Comparison of ENCODE assay signal across 35 cellular contexts in the genomic region with DNA sequence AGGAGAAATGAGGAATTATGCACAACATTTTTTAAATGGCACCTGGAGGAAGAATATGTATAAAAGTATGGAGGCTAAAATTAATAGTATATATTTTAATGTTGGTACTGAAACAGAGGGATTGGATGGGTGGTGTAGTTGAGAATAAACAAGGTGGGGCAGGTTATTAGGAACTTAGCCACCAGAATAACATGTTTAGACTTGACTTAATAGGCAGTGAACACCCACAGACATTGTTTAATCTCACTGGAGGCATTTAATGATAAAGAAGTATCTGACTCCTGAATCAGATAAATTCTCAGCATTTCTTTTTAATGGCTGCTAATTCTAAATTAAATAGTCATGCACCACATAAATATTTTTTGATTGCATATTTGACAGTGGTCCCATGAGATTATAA.
"Had no signal": no experiment of that assay in that cellular context is flagged by ENCODE, and none has a peak within 500 bp of the region (broad histone marks: within the 10 kb centered on the region; RNA-seq: fewer than 3 reads in every experiment).

No MANE protein-coding gene starts in this region.

- H3K4me1 Mint-ChIP-seq: activated B cell treated with CpG ODN at 0.5 μM for 24 hours; activated naive CD4-positive, alpha-beta T cell treated with anti-CD3 and anti-CD28 coated beads, Interleukin-2, amount 50 U/mL, for 24 hours; activated naive CD8-positive, alpha-beta T cell treated with anti-CD3 and anti-CD28 coated beads for 36 hours; activated naive CD8-positive, alpha-beta T cell treated with anti-CD3 and anti-CD28 coated beads, Interleukin-2, amount 50 U/mL, for 24 hours; activated T-helper 17 cell treated with anti-CD3 and anti-CD28 coated beads, Interleukin-2, amount 50 U/mL, for 72 hours; central memory CD8-positive, alpha-beta T cell; T-helper 17 cell had no signal

- H3K9me3 ChIP-seq: adrenal gland, body of pancreas, gastrocnemius medialis, heart left ventricle had no signal

- H3K4me3 Mint-ChIP-seq: activated B cell treated with CpG ODN at 0.5 μM for 24 hours; activated CD8-positive, alpha-beta T cell treated with anti-CD3 and anti-CD28 coated beads for 36 hours; activated naive CD4-positive, alpha-beta T cell treated with anti-CD3 and anti-CD28 coated beads, Interleukin-2, amount 50 U/mL, for 24 hours; activated naive CD8-positive, alpha-beta T cell treated with anti-CD3 and anti-CD28 coated beads for 36 hours; activated naive CD8-positive, alpha-beta T cell treated with anti-CD3 and anti-CD28 coated beads, Interleukin-2, amount 50 U/mL, for 24 hours; activated T-cell treated with anti-CD3 and anti-CD28 coated beads, Interleukin-2, amount 50 U/mL, for 4 hours; activated T-helper 17 cell treated with anti-CD3 and anti-CD28 coated beads, Interleukin-2, amount 50 U/mL, for 72 hours; central memory CD8-positive, alpha-beta T cell; dendritic cell treated with granulocyte-macrophage colony-stimulating factor and Interleukin-4, amounts not matched to agents 40 ng/mL and 50 ng/mL, for 4 days; endodermal cell; T-helper 17 cell; T-helper 2 cell treated with Interferon-gamma antibody and Interleukin-4, amounts not matched to agents 5 μg/mL and 100 μg/mL, for 36 hours had no signal

- DNase-seq: activated B cell treated with CpG ODN at 0.5 μM for 24 hours; activated CD4-positive, alpha-beta T cell treated with anti-CD3 and anti-CD28 coated beads for 48 hours; activated CD4-positive, alpha-beta T cell treated with anti-CD3 and anti-CD28 coated beads, Interleukin-2, amount 50 U/mL, for 1 hour; activated CD4-positive, alpha-beta T cell treated with anti-CD3 and anti-CD28 coated beads, Interleukin-2, amount 50 U/mL, for 48 hours; activated CD8-positive, alpha-beta memory T cell treated with anti-CD3 and anti-CD28 coated beads for 24 hours; activated CD8-positive, alpha-beta T cell treated with anti-CD3 and anti-CD28 coated beads for 36 hours; activated effector memory CD4-positive, alpha-beta T cell treated with Interleukin-2 at 50 U/mL for 16 hours; activated gamma-delta T cell treated with Interleukin-2 at 50 U/mL for 16 hours; activated naive CD4-positive, alpha-beta T cell treated with Interleukin-2 at 50 U/mL for 16 hours; activated naive CD8-positive, alpha-beta T cell treated with anti-CD3 and anti-CD28 coated beads for 36 hours; activated naive CD8-positive, alpha-beta T cell treated with anti-CD3 and anti-CD28 coated beads, Interleukin-2, amount 50 U/mL, for 24 hours; activated T-cell treated with anti-CD3 and anti-CD28 coated beads, Interleukin-2, amount 50 U/mL, for 4 hours; adrenal gland; amygdala; aorta; body of pancreas; dorsolateral prefrontal cortex; effector memory CD4-positive, alpha-beta T cell; endodermal cell; foreskin fibroblast; gastrocnemius medialis; glutamatergic neuron; heart left ventricle; T-helper 1 cell; T-helper 17 cell; T1000; WERI-Rb-1 had no signal

- H3K4me3 ChIP-seq: adrenal gland, body of pancreas, cardiac muscle cell, coronary artery, dorsolateral prefrontal cortex, gastrocnemius medialis, heart left ventricle had no signal

- H3K9me3 Mint-ChIP-seq: activated B cell treated with CpG ODN at 0.5 μM for 24 hours; activated CD8-positive, alpha-beta T cell treated with anti-CD3 and anti-CD28 coated beads for 36 hours; activated naive CD4-positive, alpha-beta T cell treated with anti-CD3 and anti-CD28 coated beads, Interleukin-2, amount 50 U/mL, for 24 hours; activated naive CD8-positive, alpha-beta T cell treated with anti-CD3 and anti-CD28 coated beads for 36 hours; activated naive CD8-positive, alpha-beta T cell treated with anti-CD3 and anti-CD28 coated beads, Interleukin-2, amount 50 U/mL, for 24 hours; activated T-helper 17 cell treated with anti-CD3 and anti-CD28 coated beads, Interleukin-2, amount 50 U/mL, for 72 hours; dendritic cell treated with granulocyte-macrophage colony-stimulating factor and Interleukin-4, amounts not matched to agents 40 ng/mL and 50 ng/mL, for 4 days; endodermal cell; T-helper 2 cell treated with Interferon-gamma antibody and Interleukin-4, amounts not matched to agents 5 μg/mL and 100 μg/mL, for 36 hours had no signal

- H3K36me3 Mint-ChIP-seq: activated naive CD4-positive, alpha-beta T cell treated with anti-CD3 and anti-CD28 coated beads, Interleukin-2, amount 50 U/mL, for 24 hours; activated naive CD8-positive, alpha-beta T cell treated with anti-CD3 and anti-CD28 coated beads for 36 hours had no signal

- H3K27me3 ChIP-seq: adrenal gland, body of pancreas, gastrocnemius medialis had no signal

- ATAC-seq: activated CD4-positive, CD25-positive, alpha-beta regulatory T cell treated with anti-CD3 and anti-CD28 coated beads, Interleukin-2, amount 50 U/mL, for 24 hours; activated CD8-positive, alpha-beta T cell treated with anti-CD3 and anti-CD28 coated beads for 36 hours; activated naive CD8-positive, alpha-beta T cell treated with anti-CD3 and anti-CD28 coated beads, Interleukin-2, amount 50 U/mL, for 24 hours; activated T-cell treated with anti-CD3 and anti-CD28 coated beads, Interleukin-2, amount 50 U/mL, for 4 hours; activated T-helper 17 cell treated with anti-CD3 and anti-CD28 coated beads, Interleukin-2, amount 50 U/mL, for 72 hours; body of pancreas; gastrocnemius medialis; heart left ventricle; T-helper 17 cell had no signal

- H3K4me1 ChIP-seq: adrenal gland, body of pancreas, gastrocnemius medialis, heart left ventricle had no signal

- H3K27ac ChIP-seq: adrenal gland, body of pancreas, cardiac muscle cell, coronary artery, dorsolateral prefrontal cortex, gastrocnemius medialis, heart left ventricle, WERI-Rb-1 had no signal

- H3K27ac Mint-ChIP-seq: activated B cell treated with CpG ODN at 0.5 μM for 24 hours; activated CD8-positive, alpha-beta T cell treated with anti-CD3 and anti-CD28 coated beads for 36 hours; activated naive CD4-positive, alpha-beta T cell treated with anti-CD3 and anti-CD28 coated beads, Interleukin-2, amount 50 U/mL, for 24 hours; activated naive CD8-positive, alpha-beta T cell treated with anti-CD3 and anti-CD28 coated beads for 36 hours; activated naive CD8-positive, alpha-beta T cell treated with anti-CD3 and anti-CD28 coated beads, Interleukin-2, amount 50 U/mL, for 24 hours; activated T-helper 17 cell treated with anti-CD3 and anti-CD28 coated beads, Interleukin-2, amount 50 U/mL, for 72 hours; dendritic cell treated with granulocyte-macrophage colony-stimulating factor and Interleukin-4, amounts not matched to agents 40 ng/mL and 50 ng/mL, for 4 days; endodermal cell; T-helper 17 cell; T-helper 2 cell treated with Interferon-gamma antibody and Interleukin-4, amounts not matched to agents 5 μg/mL and 100 μg/mL, for 36 hours had no signal

- H3K27me3 Mint-ChIP-seq: activated CD8-positive, alpha-beta T cell treated with anti-CD3 and anti-CD28 coated beads for 36 hours; activated naive CD4-positive, alpha-beta T cell treated with anti-CD3 and anti-CD28 coated beads, Interleukin-2, amount 50 U/mL, for 24 hours; activated naive CD8-positive, alpha-beta T cell treated with anti-CD3 and anti-CD28 coated beads for 36 hours; activated naive CD8-positive, alpha-beta T cell treated with anti-CD3 and anti-CD28 coated beads, Interleukin-2, amount 50 U/mL, for 24 hours; activated T-helper 17 cell treated with anti-CD3 and anti-CD28 coated beads, Interleukin-2, amount 50 U/mL, for 72 hours; central memory CD8-positive, alpha-beta T cell; dendritic cell treated with granulocyte-macrophage colony-stimulating factor and Interleukin-4, amounts not matched to agents 40 ng/mL and 50 ng/mL, for 4 days; T-helper 17 cell had no signal

- H3K36me3 ChIP-seq: adrenal gland, cardiac muscle cell, gastrocnemius medialis, heart left ventricle, WERI-Rb-1 had no signal
